8 cellular contexts compared by ENCODE assay signal in genomic region chr2:127649684-127650040, GRCh38. TPM values are rescaled to one million over a fixed set of nuclear protein-coding genes. Genes with fewer than 3 reads are reported as not detected.
DNase-seq lines count a peak whose midpoint lies in the region; ATAC-seq and TF ChIP-seq lines count a peak whose summit lies in the region.

No MANE protein-coding gene starts in this region.

- no peaks in the 10 kb centered on the region for H3F3A ChIP-seq in MM.1S (ENCODE audit: insufficient read depth, low read length)

- CTCF ChIA-PET in CD4-positive, alpha-beta memory T cell (lab: Charles Lee; ENCODE audit: partially characterized antibody): interaction anchor here (0.6 to 7.6 kb wide), 15 partner anchors 10 to 452 kb away, joined by 3 to 98 read pairs (median 3); no protein-coding TSS in a partner anchor

- no peaks in the 10 kb centered on the region for H3K9me3 ChIP-seq in CD4-positive, alpha-beta memory T cell (ENCODE audit: control insufficient read depth in 1 of 2, low read length in 2 of 2)
- H3K9me3 ChIP-seq in MM.1S (replicated peaks; ENCODE audit: insufficient read depth, low read length): no peaks in the 10 kb centered on the region
- H3K9me3 ChIP-seq in tibial nerve: no peaks in the 10 kb centered on the region

- no peaks in the 10 kb centered on the region for H3K27me3 Mint-ChIP-seq in CD4-positive, alpha-beta memory T cell
- no peaks in the 10 kb centered on the region for H3K27me3 Mint-ChIP-seq in activated naive CD4-positive, alpha-beta T cell treated with anti-CD3 and anti-CD28 coated beads, Interleukin-2, amount 50 U/mL, for 24 hours
- peaks cover 1% of the 10 kb centered on the region for H3K27me3 Mint-ChIP-seq in glutamatergic neuron (ENCODE audit: unreplicated experiment)

- H3K36me3 Mint-ChIP-seq in CD4-positive, alpha-beta memory T cell: no peaks in the 10 kb centered on the region
- H3K36me3 Mint-ChIP-seq in activated naive CD4-positive, alpha-beta T cell treated with anti-CD3 and anti-CD28 coated beads, Interleukin-2, amount 50 U/mL, for 24 hours: no peaks in the 10 kb centered on the region
- no peaks in the 10 kb centered on the region for H3K36me3 Mint-ChIP-seq in glutamatergic neuron (ENCODE audit: unreplicated experiment)

- no peaks in the 10 kb centered on the region for H3K36me3 ChIP-seq in CD4-positive, alpha-beta memory T cell (ENCODE audit: insufficient read depth, low read length)
- H3K36me3 ChIP-seq in MM.1S (replicated peaks; ENCODE audit: insufficient read depth, low read length) (no peaks in the 10 kb centered on the region), tibial nerve (peaks cover 0 to 8% (median 0%) of the 10 kb centered on the region in 3 donors)

- peak; percentile 57 for ATAC-seq in GM21367 (IDR thresholded peaks at IDR 0.05; ENCODE audit: unreplicated experiment)

- H3K27me3 ChIP-seq in CD4-positive, alpha-beta memory T cell (ENCODE audit: insufficient read depth, low read length): no peaks in the 10 kb centered on the region
- H3K27me3 ChIP-seq in MM.1S (replicated peaks; ENCODE audit: insufficient read depth, low read length) (peaks cover 35% of the 10 kb centered on the region), tibial nerve (no peaks in the 10 kb centered on the region)

- no peaks in the 10 kb centered on the region for H4K20me1 ChIP-seq in MM.1S (ENCODE audit: insufficient read depth, low read length)

- TF ChIP-seq POLR2A in tibial nerve (IDR thresholded peaks at IDR 0.05): no peak

- no peaks in the 10 kb centered on the region for H3K9me2 ChIP-seq in MM.1S (replicated peaks; ENCODE audit: insufficient read depth, low read length)

- peaks cover 12 to 21% (median 16%) of the 10 kb centered on the region in 4 donors for H3K4me1 Mint-ChIP-seq in CD4-positive, alpha-beta memory T cell
- H3K4me1 Mint-ChIP-seq in activated naive CD4-positive, alpha-beta T cell treated with anti-CD3 and anti-CD28 coated beads, Interleukin-2, amount 50 U/mL, for 24 hours: peaks cover 24% of the 10 kb centered on the region
- H3K4me1 Mint-ChIP-seq in glutamatergic neuron (ENCODE audit: low read depth, unreplicated experiment): peaks cover 1% of the 10 kb centered on the region

- DNase-seq in CD4-positive, alpha-beta memory T cell: peak; percentile 72 to 78 (median 73)
- DNase-seq in MM.1S (peak; percentile 76), SKM-1 (lab: John Stamatoyannopoulos, UW; ENCODE audit: unreplicated experiment) (peak; percentile 62), glutamatergic neuron (peak; percentile 90), pons (ENCODE audit: low spot score) (peak; percentile 91), tibial nerve (ENCODE audit: low spot score in 2 of 2) (peak; percentile 50 to 91)

- peak; percentile 87 for TF ChIP-seq CTCF in MM.1S (IDR thresholded peaks at IDR 0.05; ENCODE audit: low read length)
- TF ChIP-seq CTCF in glutamatergic neuron (IDR thresholded peaks at IDR 0.05; ENCODE audit: partially characterized antibody, unreplicated experiment): peak; percentile 90
- TF ChIP-seq CTCF in tibial nerve (IDR thresholded peaks at IDR 0.05): peak; percentile 80 to 87 (median 82)

- peak overlapping the region in 6 of 8 donors; percentile 38 to 70 (median 65) for H3K4me3 Mint-ChIP-seq in CD4-positive, alpha-beta memory T cell
- peak overlapping the region; percentile 70 for H3K4me3 Mint-ChIP-seq in activated naive CD4-positive, alpha-beta T cell treated with anti-CD3 and anti-CD28 coated beads, Interleukin-2, amount 50 U/mL, for 24 hours
- H3K4me3 Mint-ChIP-seq in glutamatergic neuron (ENCODE audit: unreplicated experiment): no peak overlapping the region

- H3K4me3 ChIP-seq in CD4-positive, alpha-beta memory T cell (ENCODE audit: low read length in 2 of 2): no peak overlapping the region
- no peak overlapping the region for H3K4me3 ChIP-seq in MM.1S (ENCODE audit: low read length)
- peak overlapping the region in 2 of 4 donors; percentile 7 to 27 for H3K4me3 ChIP-seq in tibial nerve

- intact Hi-C loops in CD4-positive, alpha-beta memory T cell (cut with micrococcal nuclease): loop anchor here (1.0 to 10.0 kb wide), 5 partner anchors 52 to 452 kb away; partner anchors contain the start of genes IWS1 and SFT2D3

- TF ChIP-seq EP300 in tibial nerve (IDR thresholded peaks at IDR 0.05): peak in 1 of 2 donors; percentile 37

- POLR2A ChIA-PET in CD4-positive, alpha-beta memory T cell (lab: Charles Lee; ENCODE audit: partially characterized antibody): interaction anchor here (0.7 to 2.5 kb wide), 5 partner anchors 10 to 162 kb away, joined by 3 to 8 read pairs (median 6); partner anchors contain the start of genes IWS1 and SFT2D3

- H3K4me2 ChIP-seq in MM.1S (ENCODE audit: low read depth, low read length): peak overlapping the region; percentile 17; the same call in 1 of the 2 replicates

- H3K27ac ChIP-seq in CD4-positive, alpha-beta memory T cell (ENCODE audit: low read depth, low read length): no peak overlapping the region
- no peak overlapping the region for H3K27ac ChIP-seq in MM.1S (ENCODE audit: low read length)
- H3K27ac ChIP-seq in tibial nerve: peak overlapping the region; percentile 75 to 92 (median 86)

- peaks cover 9% of the 10 kb centered on the region for H3K4me1 ChIP-seq in CD4-positive, alpha-beta memory T cell (ENCODE audit: insufficient read depth, low read length)
- H3K4me1 ChIP-seq in MM.1S (ENCODE audit: low read length): no peaks in the 10 kb centered on the region
- peaks cover 0 to 84% (median 40%) of the 10 kb centered on the region in 4 donors for H3K4me1 ChIP-seq in tibial nerve

- H2AFZ ChIP-seq in MM.1S (ENCODE audit: low read length): 0 out of 2 replicates have a peak overlapping the region, but pooled peaks have one; percentile 18

- H3K27ac Mint-ChIP-seq in CD4-positive, alpha-beta memory T cell: peak overlapping the region in 3 of 7 donors; percentile 49 to 73 (median 52)
- no peak overlapping the region for H3K27ac Mint-ChIP-seq in activated naive CD4-positive, alpha-beta T cell treated with anti-CD3 and anti-CD28 coated beads, Interleukin-2, amount 50 U/mL, for 24 hours
- no peak overlapping the region for H3K27ac Mint-ChIP-seq in glutamatergic neuron (ENCODE audit: unreplicated experiment)

- H3K9me3 Mint-ChIP-seq in CD4-positive, alpha-beta memory T cell: no peaks in the 10 kb centered on the region
- no peaks in the 10 kb centered on the region for H3K9me3 Mint-ChIP-seq in activated naive CD4-positive, alpha-beta T cell treated with anti-CD3 and anti-CD28 coated beads, Interleukin-2, amount 50 U/mL, for 24 hours
- H3K9me3 Mint-ChIP-seq in glutamatergic neuron (ENCODE audit: unreplicated experiment): peaks cover 2% of the 10 kb centered on the region

- no peaks in the 10 kb centered on the region for H3K79me2 ChIP-seq in MM.1S (ENCODE audit: low read length)

- WGBS in tibial nerve, 2 donors: 7 to 8% methylated on average over 3 to 7 of the region's 7 CpGs

- H3K9ac ChIP-seq in MM.1S (ENCODE audit: low read length): no peak overlapping the region

RNA-seq across cellular contexts. Expression of gene GPR17, which starts 3.7 kb away (rescaled TPM):
- total RNA-seq in CD4-positive, alpha-beta memory T cell: not detected
- not detected for polyA plus RNA-seq in CD4-positive, alpha-beta memory T cell
- not detected for total RNA-seq in glutamatergic neuron (ENCODE audit: unreplicated experiment)
- total RNA-seq in tibial nerve: 1 to 10 TPM; 1.1 to 1.6 (median 1.2) TPM

RNA-seq across cellular contexts. Expression of gene LIMS2, which starts 25.7 kb away (rescaled TPM):
- 1 to 10 TPM; 8.9 to 9.0 TPM for total RNA-seq in CD4-positive, alpha-beta memory T cell
- 10 to 100 TPM in 1 of 2 donors, 1 to 10 TPM in 1; 6.0 to 15.9 TPM for polyA plus RNA-seq in CD4-positive, alpha-beta memory T cell
- total RNA-seq in glutamatergic neuron (ENCODE audit: unreplicated experiment): 0.29 TPM
- total RNA-seq in tibial nerve: 100 to 1,000 TPM in 2 of 4 donors, 10 to 100 TPM in 2; 86.1 to 111 (median 98.1) TPM

RNA-seq across cellular contexts. Expression of gene SFT2D3, which starts 51.6 kb away (rescaled TPM):
- total RNA-seq in CD4-positive, alpha-beta memory T cell: 10 to 100 TPM; 14.4 to 15.4 TPM
- 1 to 10 TPM; 1.5 TPM for polyA plus RNA-seq in CD4-positive, alpha-beta memory T cell
- total RNA-seq in glutamatergic neuron (ENCODE audit: unreplicated experiment) (6.4 TPM), tibial nerve (10 to 100 TPM; 10.7 to 13.6 (median 12.4) TPM)

Comparison
In these comparisons a context has a peak if more than half of its experiments do, and no peak if none do; other contexts are left out.
1. H3K27ac ChIP-seq: peak in tibial nerve (4 of 4); none in CD4-positive, alpha-beta memory T cell (single experiment) and MM.1S (single experiment).
2. RNA of gene LIMS2, which starts 25.7 kb away (total RNA-seq): 86.1 to 111 TPM in tibial nerve; 8.9 to 9.0 TPM in CD4-positive, alpha-beta memory T cell and 0.29 TPM in glutamatergic neuron (single experiment); every median in the first group is over 4 times any median in the second.
3. Peak in every context shown above with its lines, with median percentiles within 50 percentile points of each other: DNase-seq and CTCF ChIP-seq.